In the genomic region with DNA sequence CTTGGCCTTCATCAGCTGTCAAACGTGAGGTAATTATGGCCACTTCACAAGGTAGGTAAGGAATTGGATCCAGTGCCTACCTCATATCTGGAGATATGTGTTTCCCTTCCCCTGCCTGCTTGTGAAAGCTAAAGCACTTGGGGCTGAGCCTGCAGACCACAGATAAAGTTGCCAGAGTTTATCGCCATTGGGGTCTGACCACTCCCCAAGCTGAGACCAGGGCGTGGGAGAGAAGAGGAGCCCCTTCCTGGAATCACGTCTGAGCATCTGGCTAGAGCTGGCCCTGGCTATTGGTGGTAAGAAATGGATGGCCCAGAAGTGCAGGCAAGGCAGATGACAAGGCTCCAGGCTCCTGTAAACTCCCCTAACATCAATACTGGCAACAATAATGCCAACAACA, we compare ENCODE assay signal across 25 cellular contexts. TPM values are rescaled to one million over a fixed set of nuclear protein-coding genes. Genes with fewer than 3 reads are reported as not detected.
"Had no signal": no experiment of that assay in that cellular context is flagged by ENCODE, and none has a peak within 500 bp of the region (broad histone marks: within the 10 kb centered on the region; RNA-seq: fewer than 3 reads in every experiment).

No MANE protein-coding gene starts in this region.

- DNase-seq: IMR-90, Kasumi-1, MM.1S, NCI-H1092 treated with DMSO at 0.1 percent for 48 hours, NCI-H1436, NCI-H187, NCI-H2029, NCI-H2081 treated with DMSO at 0.1 percent for 48 hours, NCI-H2171, NCI-H226, NCI-H446, NCI-H510A, NCI-H524 treated with DMSO at 0.1 percent for 48 hours, NCI-H69, NCI-H774, PC-9, Right ventricle myocardium superior, RPMI8226, SIG-M5, SW 1271 had no signal

- H3K4me3 ChIP-seq: PC-9, SJSA1, SK-N-MC had no signal

- H3K36me3 ChIP-seq: SJSA1 had no signal

- H2AFZ ChIP-seq: PC-9 had no signal

- H3K27me3 ChIP-seq: SJSA1 had no signal

- H3K4me1 ChIP-seq: SJSA1 had no signal

- H3K9me3 ChIP-seq: SJSA1 had no signal

- H3K9ac ChIP-seq: KMS-11 had no signal

- H3K4me2 ChIP-seq: KMS-11, PC-9 had no signal

- H3K27ac ChIP-seq: HL-60, KMS-11, PC-9, SJSA1, SK-N-MC had no signal

RNA-seq across cellular contexts. Expression of gene ALAS2, which starts 2.7 kb away (rescaled TPM):
- total RNA-seq: IMR-90, M059J, PC-9, SJSA1 had no signal
- polyA plus RNA-seq: IMR-90 had no signal

RNA-seq across cellular contexts. Expression of gene PFKFB1, which starts 34.1 kb away (rescaled TPM):
- total RNA-seq: M059J, SJSA1 had no signal

RNA-seq across cellular contexts. Expression of gene PAGE2B, which starts 46.8 kb away (rescaled TPM):
- total RNA-seq: IMR-90, M059J, PC-9, Right ventricle myocardium superior, SJSA1 had no signal
- polyA plus RNA-seq: IMR-90 had no signal
